Comparison of ENCODE assay signal across 7 cellular contexts in genomic region chr20:29875321-29876083, GRCh38.
DNase-seq lines count a peak whose midpoint lies in the region; ATAC-seq and TF ChIP-seq lines count a peak whose summit lies in the region.
"Not testable (repeated sequence)": the region's sequence is repeated elsewhere in the genome, so short reads cannot be mapped to it uniquely, and the experiment has no call there.

No MANE protein-coding gene starts in this region.

- not testable (repeated sequence) for H3K36me3 ChIP-seq in RWPE2 (ENCODE audit: low read depth)

- not testable (repeated sequence) for H3K27me3 ChIP-seq in RWPE2 (ENCODE audit: insufficient read depth, poor library complexity, severe bottlenecking)

- H3K4me1 Mint-ChIP-seq in activated T-helper 17 cell treated with anti-CD3 and anti-CD28 coated beads, Interleukin-2, amount 50 U/mL, for 72 hours, result peaks cover 10% of the 10 kb centered on the region
- not testable (repeated sequence) for H3K4me1 Mint-ChIP-seq in glutamatergic neuron (ENCODE audit: low read depth, unreplicated experiment); stimulated activated naive CD8-positive, alpha-beta T cell treated with anti-CD3 and anti-CD28 coated beads, Interleukin-15, amount 100 ng/mL, for 72 hours

- not testable (repeated sequence) for H3K27ac ChIP-seq in RWPE2 (ENCODE audit: poor library complexity, severe bottlenecking)

- H3K9me3 Mint-ChIP-seq in activated T-helper 17 cell treated with anti-CD3 and anti-CD28 coated beads, Interleukin-2, amount 50 U/mL, for 72 hours, result peaks cover 22% of the 10 kb centered on the region
- H3K9me3 Mint-ChIP-seq in glutamatergic neuron (ENCODE audit: unreplicated experiment), result peaks cover 48% of the 10 kb centered on the region
- H3K9me3 Mint-ChIP-seq in stimulated activated naive CD8-positive, alpha-beta T cell treated with anti-CD3 and anti-CD28 coated beads, Interleukin-15, amount 100 ng/mL, for 72 hours, result peaks cover 25 to 60% of the 10 kb centered on the region in 2 donors

- ATAC-seq in RWPE2 (ENCODE audit: low read depth), result peak; percentile 15; the same call in 1 of the 3 replicates
- peak; percentile 21 for ATAC-seq in activated T-helper 17 cell treated with anti-CD3 and anti-CD28 coated beads, Interleukin-2, amount 50 U/mL, for 72 hours (replicated peaks)
- ATAC-seq in left colon, result peak; percentile 32
- peak; percentile 51 for ATAC-seq in stimulated activated naive CD8-positive, alpha-beta T cell treated with anti-CD3 and anti-CD28 coated beads, Interleukin-15, amount 100 ng/mL, for 72 hours

- DNase-seq in RWPE2 (ENCODE audit: low spot score) (peak; percentile 82), left colon (peak in 1 of 2 donors; percentile 26), mesenteric fat pad (ENCODE audit: low spot score) (peak; percentile 89), posterior vena cava (ENCODE audit: low spot score) (peak; percentile 82)
- DNase-seq in glutamatergic neuron; stimulated activated naive CD8-positive, alpha-beta T cell treated with anti-CD3 and anti-CD28 coated beads, Interleukin-15, amount 100 ng/mL, for 72 hours: not testable (repeated sequence)

- not testable (repeated sequence) for H3K4me1 ChIP-seq in RWPE2 (ENCODE audit: insufficient read depth, poor library complexity, severe bottlenecking)

- H3K4me3 Mint-ChIP-seq in activated T-helper 17 cell treated with anti-CD3 and anti-CD28 coated beads, Interleukin-2, amount 50 U/mL, for 72 hours; glutamatergic neuron (ENCODE audit: unreplicated experiment); stimulated activated naive CD8-positive, alpha-beta T cell treated with anti-CD3 and anti-CD28 coated beads, Interleukin-15, amount 100 ng/mL, for 72 hours: not testable (repeated sequence)

- not testable (repeated sequence) for H3K4me3 ChIP-seq in RWPE2 (ENCODE audit: severe bottlenecking)

- intact Hi-C loops in left colon (cut with DNase I, micrococcal nuclease); posterior vena cava (cut with DNase I): not testable (repeated sequence)

- H3K27ac Mint-ChIP-seq in activated T-helper 17 cell treated with anti-CD3 and anti-CD28 coated beads, Interleukin-2, amount 50 U/mL, for 72 hours, result not testable (repeated sequence)
- peak overlapping the region; percentile 30 for H3K27ac Mint-ChIP-seq in glutamatergic neuron (ENCODE audit: unreplicated experiment)
- H3K27ac Mint-ChIP-seq in stimulated activated naive CD8-positive, alpha-beta T cell treated with anti-CD3 and anti-CD28 coated beads, Interleukin-15, amount 100 ng/mL, for 72 hours, result peak overlapping the region in 1 of 2 donors; percentile 5

- not testable (repeated sequence) for H3K36me3 Mint-ChIP-seq in activated T-helper 17 cell treated with anti-CD3 and anti-CD28 coated beads, Interleukin-2, amount 50 U/mL, for 72 hours (ENCODE audit: low read depth)
- peaks cover 19% of the 10 kb centered on the region for H3K36me3 Mint-ChIP-seq in glutamatergic neuron (ENCODE audit: unreplicated experiment)

- not testable (repeated sequence) for H3K9me3 ChIP-seq in RWPE2 (ENCODE audit: severe bottlenecking)

- not testable (repeated sequence) for H3K27me3 Mint-ChIP-seq in activated T-helper 17 cell treated with anti-CD3 and anti-CD28 coated beads, Interleukin-2, amount 50 U/mL, for 72 hours; stimulated activated naive CD8-positive, alpha-beta T cell treated with anti-CD3 and anti-CD28 coated beads, Interleukin-15, amount 100 ng/mL, for 72 hours
- H3K27me3 Mint-ChIP-seq in glutamatergic neuron (ENCODE audit: unreplicated experiment), result peaks cover 29% of the 10 kb centered on the region

- TF ChIP-seq CTCF in RWPE2 (IDR thresholded peaks at IDR 0.05; ENCODE audit: poor library complexity, severe bottlenecking); glutamatergic neuron (IDR thresholded peaks at IDR 0.05; ENCODE audit: partially characterized antibody, unreplicated experiment): not testable (repeated sequence)
